13 cellular contexts compared by ENCODE assay signal in genomic region chr1:206772228-206773002, GRCh38. TPM values are rescaled to one million over a fixed set of nuclear protein-coding genes. Genes with fewer than 3 reads are reported as not detected.
A peak's percentile ranks its signal among the peaks of the same experiment; 100 is the strongest.
DNase-seq lines count a peak whose midpoint lies in the region; ATAC-seq, FAIRE-seq and TF ChIP-seq lines count a peak whose summit lies in the region.
"Had no signal": no experiment of that assay in that cellular context is flagged by ENCODE, and none has a peak within 500 bp of the region (broad histone marks: within the 10 kb centered on the region; RNA-seq: fewer than 3 reads in every experiment).

Gene IL10 (minus strand): TSS chr1:206772494. CDS start chr1:206772435, 59 bp downstream.

- peaks cover 56% of the 10 kb centered on the region for H3K4me1 Mint-ChIP-seq in CD4-positive, alpha-beta T cell (ENCODE audit: low read depth)

- H3K36me3 Mint-ChIP-seq in CD4-positive, alpha-beta T cell (ENCODE audit: low read depth), result no peaks in the 10 kb centered on the region

- TF ChIP-seq POLR2A in GM12878 (IDR thresholded peaks at IDR 0.05; ENCODE audit: low read depth, low read length), result peak; percentile 46; the same call in 1 of the 2 replicates

- H3K27me3 Mint-ChIP-seq in CD4-positive, alpha-beta T cell, result no peaks in the 10 kb centered on the region

- no peaks in the 10 kb centered on the region for H4K20me1 ChIP-seq in GM12878 (ENCODE audit: control insufficient read depth, insufficient read depth)

- no peak for DNase-seq in CD4-positive, alpha-beta T cell
- DNase-seq in GM19239 (ENCODE audit: insufficient read length, low spot score) (no peak), GM12878 (ENCODE audit: low read depth, low spot score) (no peak), omental fat pad (ENCODE audit: low spot score) (no peak), kidney (no peak)
- DNase-seq in activated CD4-positive, CD25-positive, alpha-beta regulatory T cell treated with anti-CD3 and anti-CD28 coated beads, Interleukin-2, amount 50 U/mL, for 72 hours, result no peak
- DNase-seq: dermis blood vessel endothelial cell, DMS153, NCI-H2081, T-helper 1 cell had no signal

- peak within 1 kb of the TSS; percentile 95 for H3K4me2 ChIP-seq in GM12878 (ENCODE audit: control insufficient read depth, insufficient read depth)

- H2AFZ ChIP-seq in GM12878 (ENCODE audit: control insufficient read depth, low read depth, low read length), result no peak within 1 kb of the TSS; the same call in 1 of the 2 replicates

- H3K27ac Mint-ChIP-seq in CD4-positive, alpha-beta T cell, result peak within 1 kb of the TSS; percentile 69

- POLR2A ChIA-PET in CD4-positive, alpha-beta T cell (lab: Charles Lee), result interaction anchor here (0.8 to 5.3 kb wide), 7 partner anchors 12 to 214 kb away, joined by 3 to 41 read pairs (median 8); partner anchors contain the start of gene FCMR
- POLR2A ChIA-PET in GM12878 (lab: Charles Lee), result interaction anchor here (0.6 to 14.8 kb wide), 9 partner anchors 14 to 633 kb away, joined by 3 to 283 read pairs (median 7); partner anchors contain the start of gene FCMR

- H3K36me3 ChIP-seq in GM12878 (ENCODE audit: control insufficient read depth in 2 of 2, insufficient read depth in 2 of 2, low read length in 1 of 2) (no peaks in the 10 kb centered on the region), kidney (ENCODE audit: control insufficient read depth in 1 of 2, insufficient read depth in 2 of 2, low read length in 2 of 2) (no peaks in the 10 kb centered on the region)

- H3K27ac ChIP-seq in CD4-positive, alpha-beta T cell (ENCODE audit: low read depth, low read length), result no peak within 1 kb of the TSS
- peak within 1 kb of the TSS; percentile 86 for H3K27ac ChIP-seq in GM12878 (ENCODE audit: control insufficient read depth, insufficient read depth)
- H3K27ac ChIP-seq in kidney (ENCODE audit: low read depth in 2 of 2, low read length in 2 of 2), result no peak within 1 kb of the TSS

- TF ChIP-seq EP300 in GM12878 (IDR thresholded peaks at IDR 0.05; ENCODE audit: borderline replicate concordance in 1 of 2, control insufficient read depth in 1 of 2, low read depth in 2 of 2, low read length in 2 of 2), result no peak

- H3K4me1 ChIP-seq in GM12878 (ENCODE audit: control insufficient read depth, insufficient read depth, low read length) (peaks cover 70% of the 10 kb centered on the region), kidney (ENCODE audit: control insufficient read depth in 1 of 2, insufficient read depth in 1 of 2, low read depth in 1 of 2, low read length in 2 of 2) (peaks cover 0 to 2% of the 10 kb centered on the region in 2 donors)

- H3K9ac ChIP-seq in GM12878 (ENCODE audit: control insufficient read depth, insufficient read depth, low read length) (peak within 1 kb of the TSS; percentile 73), kidney (ENCODE audit: low read length in 2 of 2) (no peak within 1 kb of the TSS)

- no TSS peak for BruUV-seq in GM12878 (replicated peaks; lab: Mats Ljungman, UMichigan)

- 31% methylated on average over 8 of the region's 8 CpGs for WGBS in GM12878 (ENCODE audit: insufficient coverage, insufficient replicate concordance, low lambda C conversion rate, missing lambda C conversion rate)

- intact Hi-C loops in CD4-positive, alpha-beta T cell (cut with DNase I, micrococcal nuclease), result loop anchor here (2.0 to 5.0 kb wide), 2 partner anchors 20 to 35 kb away; no protein-coding TSS in a partner anchor
- intact Hi-C loops in GM12878 (cut with micrococcal nuclease; ENCODE audit: unreplicated experiment) (no loop called here), kidney (cut with DNase I) (no loop called here)

- RAD21 ChIA-PET in GM12878 (lab: Charles Lee; ENCODE audit: unreplicated experiment), result interaction anchor here (1.1 to 13.8 kb wide), 8 partner anchors 14 to 153 kb away, joined by 3 to 363 read pairs (median 92); no protein-coding TSS in a partner anchor

- SMC1A ChIA-PET in GM12878 (lab: Charles Lee; ENCODE audit: uncharacterized antibody, unreplicated experiment), result interaction anchor here (0.6 to 16.0 kb wide), 13 partner anchors 10 to 155 kb away, joined by 3 to 410 read pairs (median 10); partner anchors contain the start of gene FCMR

- H3K9me3 ChIP-seq in CD4-positive, alpha-beta T cell (ENCODE audit: control insufficient read depth, low read length), result no peaks in the 10 kb centered on the region
- no peaks in the 10 kb centered on the region for H3K9me3 ChIP-seq in GM12878 (replicated peaks; ENCODE audit: control insufficient read depth, insufficient read depth, low read length)
- H3K9me3 ChIP-seq in kidney (ENCODE audit: control insufficient read depth in 1 of 2, low read length in 2 of 2), result no peaks in the 10 kb centered on the region

- H3K4me3 ChIP-seq in GM12878, result peak within 1 kb of the TSS; percentile 74
- H3K4me3 ChIP-seq in kidney (ENCODE audit: low read length in 2 of 2), result no peak within 1 kb of the TSS

- peaks cover 47% of the 10 kb centered on the region for H3K79me2 ChIP-seq in GM12878 (ENCODE audit: control insufficient read depth, insufficient read depth, low read length)

- in situ Hi-C loops in GM12878 (cut with MboI), result loop anchor here (5.0 kb wide), 1 partner anchor 35 kb away; no protein-coding TSS in a partner anchor

- H3K9me3 Mint-ChIP-seq in CD4-positive, alpha-beta T cell, result no peaks in the 10 kb centered on the region
- H3K9me3 Mint-ChIP-seq: neural crest cell had no signal

- CTCF ChIA-PET in CD4-positive, alpha-beta T cell (lab: Charles Lee), result interaction anchor here (0.7 to 3.5 kb wide), 3 partner anchors 9 to 37 kb away, joined by 3 to 12 read pairs (median 3); no protein-coding TSS in a partner anchor
- CTCF ChIA-PET in GM12878 (lab: Yijun Ruan, JAX), result interaction anchor here (1.0 to 15.0 kb wide), 11 partner anchors 14 to 210 kb away, joined by 4 to 299 read pairs (median 16); no protein-coding TSS in a partner anchor

- H3K4me3 Mint-ChIP-seq in CD4-positive, alpha-beta T cell, result peak within 1 kb of the TSS; percentile 36
- H3K4me3 Mint-ChIP-seq: neural crest cell had no signal

- no peak for ATAC-seq in CD4-positive, alpha-beta T cell (ENCODE audit: poor library complexity)
- ATAC-seq in GM12878, result no peak
- ATAC-seq in omental fat pad (ENCODE audit: low FRiP score), result no peak
- ATAC-seq in HG02885 (IDR thresholded peaks at IDR 0.05; ENCODE audit: poor library complexity, unreplicated experiment), result no peak
- ATAC-seq in GM21367 (IDR thresholded peaks at IDR 0.05; ENCODE audit: unreplicated experiment), result no peak

- no peak for TF ChIP-seq CTCF in CD4-positive, alpha-beta T cell (IDR thresholded peaks at IDR 0.05)
- TF ChIP-seq CTCF in GM12878 (IDR thresholded peaks at IDR 0.05 in 2 of 3, conservative IDR thresholded peaks at IDR 0.05 in 1 of 3; ENCODE audit: control insufficient read depth in 2 of 3, extremely low read depth in 1 of 3, insufficient read depth in 1 of 3, low read depth in 3 of 3, low read length in 3 of 3) (no peak), omental fat pad (IDR thresholded peaks at IDR 0.05) (no peak), kidney (IDR thresholded peaks at IDR 0.05; ENCODE audit: borderline replicate concordance, extremely low read depth, insufficient read depth) (no peak)

- H3K27me3 ChIP-seq in CD4-positive, alpha-beta T cell (ENCODE audit: control insufficient read depth, insufficient read depth, low read length), result no peaks in the 10 kb centered on the region
- H3K27me3 ChIP-seq in GM12878 (replicated peaks in 1 of 2; ENCODE audit: control insufficient read depth in 2 of 2, insufficient read depth in 2 of 2, low read length in 1 of 2), result no peaks in the 10 kb centered on the region

- FAIRE-seq in GM19239 (lab: Jason Lieb, UNC) (peak; percentile 45), GM12878 (lab: Jason Lieb, UNC) (no peak), kidney (lab: Jason Lieb, UNC) (no peak)

- no peak for TF ChIP-seq RAD21 in GM12878 (IDR thresholded peaks at IDR 0.05; ENCODE audit: insufficient read depth, low read depth, low read length)

TF ChIP-seq in GM12878, 131 proteins besides CTCF, POLR2A, EP300 and RAD21:
- TF ChIP-seq RUNX3 (IDR thresholded peaks at IDR 0.05; ENCODE audit: low read length), result peak; percentile 35
- TF ChIP-seq BCL11A (IDR thresholded peaks at IDR 0.05; ENCODE audit: low read depth, low read length), result 0 out of 2 replicates have a peak, but pooled peaks have one; percentile 9
- TF ChIP-seq LARP7 (IDR thresholded peaks at IDR 0.05), result no peak
- TF ChIP-seq ZNF622 (IDR thresholded peaks at IDR 0.05), result no peak

RNA-seq across cellular contexts. Expression of gene IL10, which starts in this region (rescaled TPM):
- under 1 TPM; 0.27 to 0.87 TPM for total RNA-seq in CD4-positive, alpha-beta T cell
- total RNA-seq in GM12878 (2013; cell fraction: nucleolus; rRNA removed), result 1.5 and 3.6 TPM in 2 replicates
- 1.0 and 1.1 TPM in 2 replicates for total RNA-seq in GM12878 (2014; rRNA removed)
- total RNA-seq in GM12878 (2014; rRNA removed; fragmentation: Illumina TruSeq; extraction: Trizol), result 1.4 and 1.6 TPM in 2 replicates
- total RNA-seq in GM12878 (2021), result 0.67 and 1.1 TPM in 2 replicates
- 4.4 TPM for polyA plus RNA-seq in GM12878 (2011; ENCODE audit: low read depth)
- polyA plus RNA-seq in GM12878 (2011; rRNA removed), result 5.0 and 6.3 TPM in 2 replicates
- 3.0 and 5.2 TPM in 2 replicates for polyA plus RNA-seq in GM12878 (2011; cell fraction: cytosol; rRNA removed)
- 1.0 and 1.4 TPM in 2 replicates for polyA plus RNA-seq in GM12878 (2011; cell fraction: nucleus; rRNA removed)
- polyA plus RNA-seq in GM12878 (2012), result 2.8 and 5.5 TPM in 2 replicates
- 1.4 and 1.8 TPM in 2 replicates for polyA plus RNA-seq in GM12878 (2014; fragmentation: Illumina TruSeq; extraction: Trizol)
- polyA plus RNA-seq in GM12878 (2014; fragmentation: Nextera tagmentation; extraction: Ambion mirVana), result 1 to 10 TPM; 1.2 to 1.6 TPM
- 0.92 and 1.5 TPM in 2 replicates for polyA plus RNA-seq in GM12878 (2014; rRNA removed)
- polyA plus RNA-seq in GM12878 (2016; fragmentation: Nextera tagmentation; extraction: Ambion mirVana), result under 1 TPM; 0.34 to 0.70 TPM
- 3.7 and 6.0 TPM in 2 replicates for polyA minus RNA-seq in GM12878 (2011; rRNA and poly(A)+ RNA removed)
- 1.1 and 2.1 TPM in 2 replicates for polyA minus RNA-seq in GM12878 (2011; cell fraction: cytosol; rRNA and poly(A)+ RNA removed)
- 4.7 and 5.2 TPM in 2 replicates for polyA minus RNA-seq in GM12878 (2011; cell fraction: nucleus; rRNA and poly(A)+ RNA removed)
- 10 to 100 TPM; 10.9 to 34.4 (median 28.7) TPM for total RNA-seq in omental fat pad
- 2.5 TPM for total RNA-seq in kidney
- 0.49 TPM for polyA plus RNA-seq in kidney (ENCODE audit: insufficient read depth, low read depth, low replicate concordance)
- total RNA-seq: dermis blood vessel endothelial cell, neural crest cell had no signal

Comparison
In these comparisons a context has a peak if more than half of its experiments do, and no peak if none do; other contexts are left out.
1. intact Hi-C loops: an anchor here in CD4-positive, alpha-beta T cell (2.0 to 5.0 kb wide); none called in GM12878 and kidney.